ENCODE assay signal across 10 cellular contexts in the genomic region with DNA sequence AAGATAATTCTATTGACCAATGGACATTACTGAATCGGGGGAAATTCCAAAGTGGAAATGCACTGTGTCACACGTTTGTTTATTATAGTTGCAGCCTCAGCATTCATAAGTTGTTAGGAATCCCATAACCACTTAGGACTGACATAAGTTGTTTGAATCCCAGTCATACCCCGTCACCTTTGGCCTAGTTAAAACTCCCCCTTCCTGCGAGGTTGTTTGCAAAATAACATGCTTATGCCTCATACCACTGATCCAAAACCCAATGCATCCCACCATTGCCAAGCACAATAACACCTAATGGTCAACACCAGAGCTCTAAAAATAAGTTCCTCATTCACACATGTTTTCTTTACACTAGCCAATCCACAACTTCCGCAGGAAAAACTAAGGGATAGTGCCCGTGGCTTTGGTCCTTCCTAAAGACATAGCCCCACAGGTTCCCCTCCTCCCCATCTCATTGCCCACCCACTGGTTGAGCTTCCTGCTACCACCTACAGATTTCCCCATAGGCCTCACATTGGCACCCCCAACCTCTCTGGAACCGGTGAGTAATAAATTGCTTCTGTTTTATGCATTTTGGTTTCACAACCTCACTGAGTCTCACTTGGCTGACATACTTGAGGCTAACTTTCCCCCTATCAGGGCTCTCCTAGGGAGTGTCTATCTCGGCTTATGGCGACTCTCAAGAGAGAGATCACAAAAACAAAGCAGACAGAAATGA. TPM values are rescaled to one million over a fixed set of nuclear protein-coding genes. Genes with fewer than 3 reads are reported as not detected.
DNase-seq lines count a peak whose midpoint lies in the region; ATAC-seq and TF ChIP-seq lines count a peak whose summit lies in the region.
"Had no signal": no experiment of that assay in that cellular context is flagged by ENCODE, and none has a peak within 500 bp of the region (broad histone marks: within the 10 kb centered on the region; RNA-seq: fewer than 3 reads in every experiment).

No MANE protein-coding gene starts in this region.

- peaks cover 31% of the 10 kb centered on the region for H3K4me1 Mint-ChIP-seq in HFFc6 (ENCODE audit: low read depth)
- H3K4me1 Mint-ChIP-seq in CD4-positive, alpha-beta T cell (ENCODE audit: low read depth) = no peaks in the 10 kb centered on the region

- no peaks in the 10 kb centered on the region; the same call in 1 of the 2 replicates for H3K9me3 Mint-ChIP-seq in HFFc6
- H3K9me3 Mint-ChIP-seq in CD4-positive, alpha-beta T cell = no peaks in the 10 kb centered on the region
- H3K9me3 Mint-ChIP-seq: T-helper 1 cell treated with Interleukin-12 subunit alpha and Interleukin-12 subunit beta and Interleukin-4 antibody, amounts not matched to agents 30 μg/mL and 1 μg/mL, for 36 hours had no signal

- TF ChIP-seq CTCF in HFFc6 (IDR thresholded peaks at IDR 0.05) (no peak), Panc1 (IDR thresholded peaks at IDR 0.05) (no peak), right atrium auricular region (IDR thresholded peaks at IDR 0.05) (no peak)
- no peak for TF ChIP-seq CTCF in CD4-positive, alpha-beta T cell (IDR thresholded peaks at IDR 0.05)

- no peaks in the 10 kb centered on the region for H3K27me3 Mint-ChIP-seq in HFFc6 (ENCODE audit: insufficient read depth)
- H3K27me3 Mint-ChIP-seq in CD4-positive, alpha-beta T cell = no peaks in the 10 kb centered on the region

- CTCF ChIA-PET in Panc1 (lab: Charles Lee) = no interaction called here
- CTCF ChIA-PET in CD4-positive, alpha-beta T cell (lab: Charles Lee) = no interaction called here

- H3K4me1 ChIP-seq in Panc1 (ENCODE audit: control insufficient read depth, insufficient read depth, low read length) (no peaks in the 10 kb centered on the region), right atrium auricular region (no peaks in the 10 kb centered on the region), SJCRH30 (peaks cover 13% of the 10 kb centered on the region)

- peak; percentile 82 for DNase-seq in HFFc6
- DNase-seq in Panc1 (ENCODE audit: low read depth, low spot score) = no peak
- DNase-seq in non-pigmented ciliary epithelial cell (ENCODE audit: low read depth) = peak; percentile 87
- no peak for DNase-seq in CD4-positive, alpha-beta T cell
- DNase-seq in right atrium auricular region (ENCODE audit: low spot score) = no peak
- DNase-seq in SJCRH30 = no peak
- no peak for DNase-seq in NCI-H510A (lab: John Stamatoyannopoulos, UW)

- H3K27me3 ChIP-seq in Panc1 (ENCODE audit: control insufficient read depth, insufficient read depth, low read length) (no peaks in the 10 kb centered on the region), right atrium auricular region (no peaks in the 10 kb centered on the region), SJCRH30 (no peaks in the 10 kb centered on the region)
- H3K27me3 ChIP-seq in CD4-positive, alpha-beta T cell (ENCODE audit: control insufficient read depth, insufficient read depth, low read length) = no peaks in the 10 kb centered on the region

- ATAC-seq in GM18868 (IDR thresholded peaks at IDR 0.05; ENCODE audit: unreplicated experiment) = peak; percentile 98
- peak; percentile 30; the same call in 1 of the 2 replicates for ATAC-seq in Panc1
- no peak for ATAC-seq in CD4-positive, alpha-beta T cell (ENCODE audit: poor library complexity)

- H3K9me3 ChIP-seq in Panc1 (ENCODE audit: control insufficient read depth, insufficient read depth, low read depth, low read length) = no peaks in the 10 kb centered on the region
- H3K9me3 ChIP-seq in CD4-positive, alpha-beta T cell (ENCODE audit: control insufficient read depth, low read length) = no peaks in the 10 kb centered on the region
- H3K9me3 ChIP-seq in right atrium auricular region = peaks cover 0 to 4% of the 10 kb centered on the region in 2 donors
- no peaks in the 10 kb centered on the region for H3K9me3 ChIP-seq in SJCRH30 (replicated peaks)

- no peaks in the 10 kb centered on the region for H3K36me3 ChIP-seq in Panc1 (ENCODE audit: control insufficient read depth, insufficient read depth, low read length)
- no peaks in the 10 kb centered on the region for H3K36me3 ChIP-seq in right atrium auricular region
- H3K36me3 ChIP-seq in SJCRH30 = no peaks in the 10 kb centered on the region

- no TSS peak for BruUV-seq in Panc1 (replicated peaks; lab: Mats Ljungman, UMichigan)

- intact Hi-C loops in Panc1 (cut with micrococcal nuclease; ENCODE audit: unreplicated experiment) = no loop called here
- intact Hi-C loops in CD4-positive, alpha-beta T cell (cut with DNase I, micrococcal nuclease) = loop anchor here in 1 of 2 experiments (2.0 to 5.0 kb wide), 2 partner anchors 31 to 444 kb away; no protein-coding TSS in a partner anchor

- H3K36me3 Mint-ChIP-seq in HFFc6 (ENCODE audit: low read depth) = no peaks in the 10 kb centered on the region
- H3K36me3 Mint-ChIP-seq in CD4-positive, alpha-beta T cell (ENCODE audit: low read depth) = no peaks in the 10 kb centered on the region

- peak overlapping the region; percentile 85 for H3K27ac Mint-ChIP-seq in HFFc6
- no peak overlapping the region for H3K27ac Mint-ChIP-seq in CD4-positive, alpha-beta T cell
- H3K27ac Mint-ChIP-seq: T-helper 1 cell treated with Interleukin-12 subunit alpha and Interleukin-12 subunit beta and Interleukin-4 antibody, amounts not matched to agents 30 μg/mL and 1 μg/mL, for 36 hours had no signal

- POLR2A ChIA-PET in Panc1 (lab: Charles Lee) = no interaction called here
- POLR2A ChIA-PET in CD4-positive, alpha-beta T cell (lab: Charles Lee) = no interaction called here

- in situ Hi-C loops in Panc1 (cut with HindIII; ENCODE audit: low pct_unique_long_range_greater_than_20kb, low sequenced_read_pairs) = no loop called here

- H3K27ac ChIP-seq in Panc1 (ENCODE audit: low read length) (no peak overlapping the region), right atrium auricular region (no peak overlapping the region), SJCRH30 (no peak overlapping the region)
- no peak overlapping the region for H3K27ac ChIP-seq in CD4-positive, alpha-beta T cell (ENCODE audit: low read depth, low read length)

- H3K4me3 Mint-ChIP-seq in HFFc6 = peak overlapping the region; percentile 41
- no peak overlapping the region for H3K4me3 Mint-ChIP-seq in CD4-positive, alpha-beta T cell
- H3K4me3 Mint-ChIP-seq: T-helper 1 cell treated with Interleukin-12 subunit alpha and Interleukin-12 subunit beta and Interleukin-4 antibody, amounts not matched to agents 30 μg/mL and 1 μg/mL, for 36 hours had no signal

- no peak overlapping the region for H3K4me3 ChIP-seq in Panc1 (ENCODE audit: low read depth in 2 of 2, low read length in 2 of 2)
- no peak overlapping the region for H3K4me3 ChIP-seq in right atrium auricular region
- no peak overlapping the region for H3K4me3 ChIP-seq in SJCRH30
- H3K4me3 ChIP-seq: lung had no signal

RNA-seq across cellular contexts. Expression of a gene that starts 42.3 kb away (rescaled TPM):
- under 1 TPM in 4 of 6 experiments, not detected in 2; 0.11 to 0.23 (median 0.14) TPM for total RNA-seq in HFFc6 (2021; fragmentation: NEBNext Ultra II Directional; extraction: Animal tissue kit (Norgen Biotek cat#: 25700))
- total RNA-seq in Panc1 (2021; ENCODE audit: unreplicated experiment) (not detected), right atrium auricular region (1 to 10 TPM; 2.0 to 6.1 TPM)
- polyA plus RNA-seq in Panc1 (2012; ENCODE audit: insufficient read length) = not detected
- not detected for total RNA-seq in CD4-positive, alpha-beta T cell
- total RNA-seq in SJCRH30 (2014; rRNA removed; shearing (Covaris generic)) = 13.6 and 14.1 TPM in 2 replicates

RNA-seq across cellular contexts. Expression of a gene that starts 46.7 kb away (rescaled TPM):
- 1 to 10 TPM; 4.0 to 6.8 (median 5.8) TPM for total RNA-seq in HFFc6 (2021; fragmentation: NEBNext Ultra II Directional; extraction: Animal tissue kit (Norgen Biotek cat#: 25700))
- total RNA-seq in Panc1 (2021; ENCODE audit: unreplicated experiment) = 0.05 TPM
- 0.01 TPM for polyA plus RNA-seq in Panc1 (2012; ENCODE audit: insufficient read length)
- not detected for total RNA-seq in CD4-positive, alpha-beta T cell
- 10 to 100 TPM; 12.7 to 20.0 TPM for total RNA-seq in right atrium auricular region
- 0.18 TPM in 2 replicates for total RNA-seq in SJCRH30 (2014; rRNA removed; shearing (Covaris generic))

Comparison
In these comparisons a context has a peak if more than half of its experiments do, and no peak if none do; other contexts are left out.
1. DNase-seq: peak in HFFc6 (single experiment) and non-pigmented ciliary epithelial cell (single experiment); none in Panc1 (single experiment), CD4-positive, alpha-beta T cell (0 of 10), right atrium auricular region (single experiment), SJCRH30 (0 of 2) and NCI-H510A (single experiment).